ENCODE assay signal across 1 cellular context in the genomic region with DNA sequence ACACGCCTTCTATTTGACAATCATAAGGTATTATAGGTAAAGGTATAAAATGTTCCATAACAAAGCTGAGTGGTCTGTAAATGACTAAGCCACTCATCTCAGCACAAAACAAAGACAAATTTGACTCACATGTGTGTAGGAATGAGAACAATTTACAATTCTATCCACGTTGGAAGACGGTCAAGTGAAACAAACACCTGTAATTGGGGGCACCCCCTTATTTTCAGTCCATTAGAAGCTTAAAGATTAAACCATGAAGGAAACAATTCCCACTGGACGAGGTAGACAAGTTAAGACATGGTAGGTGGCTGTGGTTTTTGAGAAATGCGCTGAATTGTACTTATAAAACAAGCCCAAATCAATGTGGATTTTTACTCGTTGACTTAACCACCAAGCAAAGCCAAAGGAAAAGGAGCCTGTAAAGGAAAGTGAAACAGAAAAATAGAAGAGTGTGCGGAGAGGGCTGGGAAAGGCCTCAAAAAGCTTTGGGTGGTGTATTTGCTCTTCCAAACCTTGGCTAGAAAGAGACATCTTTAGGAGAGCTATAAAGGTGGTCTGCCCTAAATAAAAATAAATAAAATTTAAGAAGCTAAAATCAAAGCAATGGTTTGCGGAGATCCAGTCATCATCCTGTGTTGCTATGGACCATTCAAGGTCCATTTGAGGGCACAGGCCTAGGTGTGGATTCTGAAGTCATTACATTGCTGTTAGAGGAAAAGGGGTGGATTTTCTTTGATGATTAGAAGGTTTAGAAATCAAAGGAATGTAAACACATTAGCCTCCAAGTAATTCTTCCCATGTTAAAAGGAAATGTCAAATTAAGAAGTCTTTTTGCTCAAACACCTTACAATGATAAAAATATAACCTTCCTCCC.
TF ChIP-seq lines count a peak whose summit lies in the region.

No MANE protein-coding gene starts in this region.

TF ChIP-seq in IMR-90, 13 proteins besides CTCF, POLR2A, EP300 and RAD21 (continued from another document):
- TF ChIP-seq SMC3 (IDR thresholded peaks at IDR 0.05; ENCODE audit: low read depth, low read length) (no peak), CEBPB (IDR thresholded peaks at IDR 0.05; ENCODE audit: low read depth, low read length) (no peak), RCOR1 (IDR thresholded peaks at IDR 0.05; ENCODE audit: insufficient replicate concordance, low read length) (no peak), FOS (IDR thresholded peaks at IDR 0.05; ENCODE audit: low read depth, low read length) (no peak)
